8 cellular contexts compared by ENCODE assay signal in genomic region chr19:18590273-18591272, GRCh38. TPM values are rescaled to one million over a fixed set of nuclear protein-coding genes. Genes with fewer than 3 reads are reported as not detected.
DNase-seq lines count a peak whose midpoint lies in the region; ATAC-seq and TF ChIP-seq lines count a peak whose summit lies in the region.

No MANE protein-coding gene starts in this region.

- 37 to 68% methylated on average over 6 to 19 of the region's 40 CpGs for WGBS in gastroesophageal sphincter (ENCODE audit: low coverage in 1 of 2), 2 donors

- TF ChIP-seq CTCF in Panc1 (IDR thresholded peaks at IDR 0.05) (peak; percentile 79), natural killer cell (IDR thresholded peaks at IDR 0.05) (no peak), gastroesophageal sphincter (IDR thresholded peaks at IDR 0.05) (peak in 2 of 4 experiments; percentile 7 to 11), GM10248 (IDR thresholded peaks at IDR 0.05; ENCODE audit: control extremely low read depth, extremely low read depth, low read depth, missing control alignments) (no peak)

- peaks cover 21% of the 10 kb centered on the region for H3K36me3 Mint-ChIP-seq in stimulated activated naive CD8-positive, alpha-beta T cell treated with anti-CD3 and anti-CD28 coated beads, Interleukin-15, Interleukin-2, amounts not matched to agents 100 ng/mL and 50 ng/mL, for 24 hours (ENCODE audit: low read depth)
- no peaks in the 10 kb centered on the region for H3K36me3 Mint-ChIP-seq in natural killer cell

- BruUV-seq in Panc1 (replicated peaks; lab: Mats Ljungman, UMichigan): TSS peak; percentile 85

- no peak for TF ChIP-seq POLR2A in gastroesophageal sphincter (IDR thresholded peaks at IDR 0.05)

- CTCF ChIA-PET in Panc1 (lab: Charles Lee) (interaction anchor here (0.7 kb wide), 2 partner anchors 102 to 430 kb away, joined by 5 to 8 read pairs; no protein-coding TSS in a partner anchor), GM10248 (lab: Yijun Ruan, JAX) (interaction anchor here (0.9 to 7.9 kb wide), 13 partner anchors 13 to 354 kb away, joined by 3 to 111 read pairs (median 4); partner anchors contain the start of genes FKBP8 and UBA52)

- H3K36me3 ChIP-seq in Panc1 (ENCODE audit: control insufficient read depth, insufficient read depth, low read length): no peaks in the 10 kb centered on the region; the same call in 1 of the 2 replicates
- peaks cover 0 to 16% of the 10 kb centered on the region in 2 donors for H3K36me3 ChIP-seq in gastroesophageal sphincter

- intact Hi-C loops in Panc1 (cut with micrococcal nuclease; ENCODE audit: unreplicated experiment): loop anchor here (5.0 to 10.0 kb wide), 2 partner anchors 84 to 257 kb away; no protein-coding TSS in a partner anchor
- intact Hi-C loops in natural killer cell (cut with micrococcal nuclease): no loop called here

- H3K9me3 ChIP-seq in Panc1 (ENCODE audit: control insufficient read depth, insufficient read depth, low read depth, low read length) (no peaks in the 10 kb centered on the region), gastroesophageal sphincter (no peaks in the 10 kb centered on the region)

- H3K27me3 Mint-ChIP-seq in stimulated activated naive CD8-positive, alpha-beta T cell treated with anti-CD3 and anti-CD28 coated beads, Interleukin-15, Interleukin-2, amounts not matched to agents 100 ng/mL and 50 ng/mL, for 24 hours: no peaks in the 10 kb centered on the region
- no peaks in the 10 kb centered on the region for H3K27me3 Mint-ChIP-seq in natural killer cell (ENCODE audit: low read depth in 2 of 2)

- H3K4me3 Mint-ChIP-seq in stimulated activated naive CD8-positive, alpha-beta T cell treated with anti-CD3 and anti-CD28 coated beads, Interleukin-15, Interleukin-2, amounts not matched to agents 100 ng/mL and 50 ng/mL, for 24 hours: peak overlapping the region; percentile 93
- H3K4me3 Mint-ChIP-seq in natural killer cell: peak overlapping the region; percentile 90

- TF ChIP-seq EP300 in gastroesophageal sphincter (IDR thresholded peaks at IDR 0.05): no peak

- H3K4me3 ChIP-seq in Panc1 (ENCODE audit: low read depth in 2 of 2, low read length in 2 of 2) (peak overlapping the region; percentile 65 to 70), gastroesophageal sphincter (no peak overlapping the region)

- POLR2A ChIA-PET in Panc1 (lab: Charles Lee): no interaction called here
- POLR2A ChIA-PET in GM10248 (lab: Yijun Ruan, JAX): interaction anchor here (0.7 kb wide), 1 partner anchor 525 kb away, joined by 8 read pairs; no protein-coding TSS in a partner anchor

- H3K4me1 Mint-ChIP-seq in stimulated activated naive CD8-positive, alpha-beta T cell treated with anti-CD3 and anti-CD28 coated beads, Interleukin-15, Interleukin-2, amounts not matched to agents 100 ng/mL and 50 ng/mL, for 24 hours (ENCODE audit: low read depth): peaks cover 48% of the 10 kb centered on the region
- peaks cover 14 to 39% of the 10 kb centered on the region in 2 donors for H3K4me1 Mint-ChIP-seq in natural killer cell

- H3K9me3 Mint-ChIP-seq in stimulated activated naive CD8-positive, alpha-beta T cell treated with anti-CD3 and anti-CD28 coated beads, Interleukin-15, Interleukin-2, amounts not matched to agents 100 ng/mL and 50 ng/mL, for 24 hours: no peaks in the 10 kb centered on the region
- no peaks in the 10 kb centered on the region for H3K9me3 Mint-ChIP-seq in natural killer cell

- H3K27ac ChIP-seq in Panc1 (ENCODE audit: low read length) (peak overlapping the region; percentile 76), gastroesophageal sphincter (peak overlapping the region in 2 of 4 donors; percentile 12 to 83)

- DNase-seq in stimulated activated naive CD8-positive, alpha-beta T cell treated with anti-CD3 and anti-CD28 coated beads, Interleukin-15, Interleukin-2, amounts not matched to agents 100 U/mL and 50 U/mL, for 24 hours: no peak
- DNase-seq in Panc1 (ENCODE audit: low read depth, low spot score) (peak; percentile 75), ecto neural progenitor cell (ENCODE audit: low spot score) (peak; percentile 96), natural killer cell (no peak), GM10248 (ENCODE audit: extremely low spot score) (no peak)

- H3K27ac Mint-ChIP-seq in stimulated activated naive CD8-positive, alpha-beta T cell treated with anti-CD3 and anti-CD28 coated beads, Interleukin-15, Interleukin-2, amounts not matched to agents 100 ng/mL and 50 ng/mL, for 24 hours: peak overlapping the region; percentile 67
- H3K27ac Mint-ChIP-seq in natural killer cell: peak overlapping the region; percentile 86 to 88

- in situ Hi-C loops in Panc1 (cut with HindIII; ENCODE audit: low pct_unique_long_range_greater_than_20kb, low sequenced_read_pairs): no loop called here

- no peaks in the 10 kb centered on the region for H3K27me3 ChIP-seq in Panc1 (ENCODE audit: control insufficient read depth, insufficient read depth, low read length)
- no peaks in the 10 kb centered on the region for H3K27me3 ChIP-seq in gastroesophageal sphincter

- no peaks in the 10 kb centered on the region for H3K4me1 ChIP-seq in Panc1 (ENCODE audit: control insufficient read depth, insufficient read depth, low read length)
- peaks cover 2 to 59% (median 26%) of the 10 kb centered on the region in 3 donors for H3K4me1 ChIP-seq in gastroesophageal sphincter

- no peak for ATAC-seq in stimulated activated naive CD8-positive, alpha-beta T cell treated with anti-CD3 and anti-CD28 coated beads, Interleukin-15, Interleukin-2, amounts not matched to agents 100 U/mL and 50 U/mL, for 24 hours
- ATAC-seq in Panc1 (peak; percentile 76), natural killer cell (no peak), gastroesophageal sphincter (no peak), HG02970 (IDR thresholded peaks at IDR 0.05; ENCODE audit: low FRiP score, unreplicated experiment) (no peak)

RNA-seq across cellular contexts. Expression of gene REX1BD, which starts 2.0 kb away (rescaled TPM):
- 32.0 TPM for total RNA-seq in Panc1 (2021; ENCODE audit: unreplicated experiment)
- 45.7 TPM for polyA plus RNA-seq in Panc1 (2012; ENCODE audit: insufficient read length)
- 10 to 100 TPM; 80.6 to 86.9 (median 85.3) TPM for total RNA-seq in natural killer cell
- total RNA-seq in gastroesophageal sphincter: 10 to 100 TPM; 64.8 to 72.6 (median 68.6) TPM

RNA-seq across cellular contexts. Expression of gene CRLF1, which starts 16.0 kb away (rescaled TPM):
- total RNA-seq in Panc1 (2021; ENCODE audit: unreplicated experiment) (3.5 TPM), natural killer cell (not detected), gastroesophageal sphincter (10 to 100 TPM; 10.9 to 67.4 (median 42.7) TPM)
- 7.3 TPM for polyA plus RNA-seq in Panc1 (2012; ENCODE audit: insufficient read length)

RNA-seq across cellular contexts. Expression of gene UBA52, which starts 18.9 kb away (rescaled TPM):
- total RNA-seq in Panc1 (2021; ENCODE audit: unreplicated experiment) (907 TPM), natural killer cell (1,000 to 10,000 TPM; 1,016 to 1,271 (median 1,271) TPM), gastroesophageal sphincter (100 to 1,000 TPM; 371 to 644 (median 574) TPM)
- 1,116 TPM for polyA plus RNA-seq in Panc1 (2012; ENCODE audit: insufficient read length)

RNA-seq across cellular contexts. Expression of gene TMEM59L, which starts 22.1 kb away (rescaled TPM):
- total RNA-seq in Panc1 (2021; ENCODE audit: unreplicated experiment): 2.4 TPM
- polyA plus RNA-seq in Panc1 (2012; ENCODE audit: insufficient read length): 7.3 TPM
- not detected for total RNA-seq in natural killer cell
- 1 to 10 TPM in 3 of 4 donors, under 1 TPM in 1; 0.96 to 4.0 (median 2.0) TPM for total RNA-seq in gastroesophageal sphincter

RNA-seq across cellular contexts. Expression of gene KXD1, which starts 32.9 kb away (rescaled TPM):
- total RNA-seq in Panc1 (2021; ENCODE audit: unreplicated experiment) (106 TPM), natural killer cell (10 to 100 TPM; 83.2 to 88.8 (median 86.9) TPM), gastroesophageal sphincter (100 to 1,000 TPM; 130 to 137 (median 135) TPM)
- polyA plus RNA-seq in Panc1 (2012; ENCODE audit: insufficient read length): 143 TPM

Comparison
In these comparisons a context has a peak if more than half of its experiments do, and no peak if none do; other contexts are left out.
1. DNase-seq: peak in Panc1 (single experiment) and ecto neural progenitor cell (single experiment); none in stimulated activated naive CD8-positive, alpha-beta T cell treated with anti-CD3 and anti-CD28 coated beads, Interleukin-15, Interleukin-2, amounts not matched to agents 100 U/mL and 50 U/mL, for 24 hours (single experiment), natural killer cell (single experiment) and GM10248 (single experiment).
2. H3K4me3 ChIP-seq: peak in Panc1 (2 of 2); none in gastroesophageal sphincter (0 of 2).